21 cellular contexts compared by ENCODE assay signal in the genomic region with DNA sequence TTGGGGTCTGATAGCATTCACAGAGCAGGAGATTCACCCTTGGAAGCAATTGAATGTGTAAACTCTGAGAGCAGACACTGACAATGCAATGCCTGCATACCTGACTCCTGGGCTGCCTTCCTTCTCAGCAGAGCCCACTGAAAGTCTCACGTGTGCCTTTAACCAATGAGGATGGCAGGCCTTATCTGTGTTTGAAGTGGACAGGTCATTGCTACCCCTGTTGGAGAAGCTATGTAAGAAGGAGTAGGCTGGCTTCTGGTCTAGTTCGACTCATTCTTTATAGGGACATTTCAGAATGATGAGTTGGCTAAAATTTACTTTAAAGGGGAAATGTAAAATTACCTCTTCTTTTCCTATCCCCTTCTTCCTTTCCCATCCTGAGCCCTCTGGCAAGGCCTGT.
"Had no signal": no experiment of that assay in that cellular context is flagged by ENCODE, and none has a peak within 500 bp of the region (broad histone marks: within the 10 kb centered on the region; RNA-seq: fewer than 3 reads in every experiment).

No MANE protein-coding gene starts in this region.

- H3K27ac ChIP-seq: dorsolateral prefrontal cortex, heart left ventricle, left lung, lower lobe of right lung, pancreas, testis, tibial nerve had no signal

- ATAC-seq: heart left ventricle; left lung; lower lobe of right lung; pancreas; right cardiac atrium; stimulated activated naive B cell treated with anti-CD40 and anti-IgM and Interleukin-4, amounts not matched to agents 10 μg/mL and 1 μg/mL and 100 μg/mL, for 72 hours; stimulated activated naive CD8-positive, alpha-beta T cell treated with anti-CD3 and anti-CD28 coated beads, Interleukin-15, amount 100 ng/mL, for 72 hours had no signal

- H3K4me3 Mint-ChIP-seq: naive B cell; nephron; stimulated activated naive B cell treated with anti-CD40 and anti-IgM and Interleukin-4, amounts not matched to agents 10 μg/mL and 1 μg/mL and 100 μg/mL, for 72 hours; stimulated activated naive CD8-positive, alpha-beta T cell treated with anti-CD3 and anti-CD28 coated beads, Interleukin-15, amount 100 ng/mL, for 72 hours had no signal

- FAIRE-seq: islet of Langerhans, pancreas had no signal

- H3K9me3 ChIP-seq: heart left ventricle, left lung, lower lobe of right lung, pancreas, testis, tibial nerve had no signal

- H3K4me1 Mint-ChIP-seq: naive B cell; nephron; stimulated activated naive CD8-positive, alpha-beta T cell treated with anti-CD3 and anti-CD28 coated beads, Interleukin-15, amount 100 ng/mL, for 72 hours had no signal

- DNase-seq: cortex of kidney; effector CD8-positive, alpha-beta T cell; foreskin melanocyte; heart left ventricle; hippocampal formation; left lung; lower lobe of right lung; mesenchymal stem cell; naive B cell; occipital lobe; pancreas; right cardiac atrium; stimulated activated CD4-positive, alpha-beta T cell treated with anti-CD3 and anti-CD28 coated beads, Interleukin-4, amount 100 ng/mL, for 4 hours; stimulated activated naive B cell treated with anti-CD40 and anti-IgM and Interleukin-4, amounts not matched to agents 10 μg/mL and 1 μg/mL and 100 μg/mL, for 72 hours; stimulated activated naive CD8-positive, alpha-beta T cell treated with anti-CD3 and anti-CD28 coated beads, Interleukin-15, amount 100 ng/mL, for 72 hours; testis had no signal

- H3K9me3 Mint-ChIP-seq: naive B cell; nephron; stimulated activated naive B cell treated with anti-CD40 and anti-IgM and Interleukin-4, amounts not matched to agents 10 μg/mL and 1 μg/mL and 100 μg/mL, for 72 hours; stimulated activated naive CD8-positive, alpha-beta T cell treated with anti-CD3 and anti-CD28 coated beads, Interleukin-15, amount 100 ng/mL, for 72 hours had no signal

- H3K4me1 ChIP-seq: heart left ventricle, left lung, lower lobe of right lung, pancreas, testis, tibial nerve had no signal

- H3K4me3 ChIP-seq: dorsolateral prefrontal cortex, heart left ventricle, left lung, lower lobe of right lung, pancreas, testis, tibial nerve had no signal

- H3K36me3 ChIP-seq: lower lobe of right lung, pancreas had no signal

- H3K27ac Mint-ChIP-seq: nephron; progenitor cell of endocrine pancreas; stimulated activated naive B cell treated with anti-CD40 and anti-IgM and Interleukin-4, amounts not matched to agents 10 μg/mL and 1 μg/mL and 100 μg/mL, for 72 hours had no signal

- H3K27me3 Mint-ChIP-seq: progenitor cell of endocrine pancreas had no signal

- H3K27me3 ChIP-seq: heart left ventricle, pancreas, testis, tibial nerve had no signal
